Comparison of ENCODE assay signal across 15 cellular contexts in genomic region chr10:33441561-33441960, GRCh38.
DNase-seq lines count a peak whose midpoint lies in the region; ATAC-seq and TF ChIP-seq lines count a peak whose summit lies in the region.
"Had no signal": no experiment of that assay in that cellular context is flagged by ENCODE, and none has a peak within 500 bp of the region (broad histone marks: within the 10 kb centered on the region; RNA-seq: fewer than 3 reads in every experiment).

No MANE protein-coding gene starts in this region.

- H3K9ac ChIP-seq in BLaER1 (no peak overlapping the region), MM.1S (ENCODE audit: low read length) (no peak overlapping the region)

- H3K4me2 ChIP-seq in BLaER1 = 0 out of 2 replicates have a peak overlapping the region, but pooled peaks have one; percentile 8
- no peak overlapping the region for H3K4me2 ChIP-seq in MM.1S (ENCODE audit: low read depth, low read length)

- no peaks in the 10 kb centered on the region for H3K9me2 ChIP-seq in MM.1S (replicated peaks; ENCODE audit: insufficient read depth, low read length)

- no peak for ATAC-seq in effector memory CD8-positive, alpha-beta T cell (replicated peaks)
- no peak for ATAC-seq in HG02678 (IDR thresholded peaks at IDR 0.05; ENCODE audit: unreplicated experiment)
- ATAC-seq: left lobe of liver, WTC11 had no signal

- H3K9me3 Mint-ChIP-seq in effector memory CD8-positive, alpha-beta T cell = no peaks in the 10 kb centered on the region

- no peaks in the 10 kb centered on the region for H3K36me3 Mint-ChIP-seq in effector memory CD8-positive, alpha-beta T cell (ENCODE audit: insufficient read depth)
- H3K36me3 Mint-ChIP-seq: WTC11 had no signal

- in situ Hi-C loops in KBM-7 (cut with MboI; ENCODE audit: low pct_unique_long_range_greater_than_20kb, low sequenced_read_pairs) = no loop called here

- H3K4me3 Mint-ChIP-seq in effector memory CD8-positive, alpha-beta T cell = no peak overlapping the region
- H3K4me3 Mint-ChIP-seq: WTC11 had no signal

- H3K4me3 ChIP-seq in BLaER1 = no peak overlapping the region
- H3K4me3 ChIP-seq in SJCRH30 = no peak overlapping the region
- no peak overlapping the region for H3K4me3 ChIP-seq in MM.1S (ENCODE audit: low read length)

- no peak overlapping the region for H3K27ac Mint-ChIP-seq in effector memory CD8-positive, alpha-beta T cell
- H3K27ac Mint-ChIP-seq: WTC11 had no signal

- peak; percentile 88 for DNase-seq in KBM-7
- peak; percentile 26 to 50 for DNase-seq in SJCRH30
- DNase-seq in fibroblast of gingiva (ENCODE audit: low read depth) = peak; percentile 61
- no peak for DNase-seq in activated CD8-positive, alpha-beta memory T cell treated with anti-CD3 and anti-CD28 coated beads, Interleukin-2, amount 50 U/mL, for 4 hours
- no peak for DNase-seq in effector memory CD8-positive, alpha-beta T cell
- no peak for DNase-seq in MM.1S
- DNase-seq: effector memory CD4-positive, alpha-beta T cell; NCI-H1105 treated with DMSO at 0.1 percent for 48 hours; NCI-H69; stimulated activated CD4-positive, alpha-beta T cell treated with anti-CD3 and anti-CD28 coated beads, Interleukin-4, amount 100 ng/mL, for 1 hour; substantia nigra had no signal

- H3F3A ChIP-seq in MM.1S (ENCODE audit: insufficient read depth, low read length) = no peaks in the 10 kb centered on the region

- no peaks in the 10 kb centered on the region for H3K36me3 ChIP-seq in BLaER1
- no peaks in the 10 kb centered on the region for H3K36me3 ChIP-seq in SJCRH30
- H3K36me3 ChIP-seq in MM.1S (replicated peaks; ENCODE audit: insufficient read depth, low read length) = no peaks in the 10 kb centered on the region

- H4K20me1 ChIP-seq in BLaER1 (no peaks in the 10 kb centered on the region), MM.1S (ENCODE audit: insufficient read depth, low read length) (no peaks in the 10 kb centered on the region)

- no peak overlapping the region for H2AFZ ChIP-seq in MM.1S (ENCODE audit: low read length)

- TF ChIP-seq CTCF in MM.1S (IDR thresholded peaks at IDR 0.05; ENCODE audit: low read length) = no peak

- H3K27ac ChIP-seq in BLaER1 (no peak overlapping the region), SJCRH30 (no peak overlapping the region), MM.1S (ENCODE audit: low read length) (no peak overlapping the region)

- H3K9me3 ChIP-seq in BLaER1 = no peaks in the 10 kb centered on the region
- H3K9me3 ChIP-seq in SJCRH30 (replicated peaks) = no peaks in the 10 kb centered on the region
- H3K9me3 ChIP-seq in MM.1S (replicated peaks; ENCODE audit: insufficient read depth, low read length) = no peaks in the 10 kb centered on the region

- H3K27me3 Mint-ChIP-seq in effector memory CD8-positive, alpha-beta T cell = peaks cover 18 to 19% of the 10 kb centered on the region in 2 donors

- no peaks in the 10 kb centered on the region for H3K4me1 Mint-ChIP-seq in effector memory CD8-positive, alpha-beta T cell (ENCODE audit: low read depth in 2 of 2)
- H3K4me1 Mint-ChIP-seq: WTC11 had no signal

- H3K27me3 ChIP-seq in BLaER1 = no peaks in the 10 kb centered on the region
- no peaks in the 10 kb centered on the region for H3K27me3 ChIP-seq in SJCRH30
- H3K27me3 ChIP-seq in MM.1S (replicated peaks; ENCODE audit: insufficient read depth, low read length) = no peaks in the 10 kb centered on the region

- H3K4me1 ChIP-seq in BLaER1 = peaks cover 6% of the 10 kb centered on the region; the same call in 1 of the 2 replicates
- H3K4me1 ChIP-seq in SJCRH30 = no peaks in the 10 kb centered on the region
- H3K4me1 ChIP-seq in MM.1S (ENCODE audit: low read length) = no peaks in the 10 kb centered on the region

- H3K79me2 ChIP-seq in MM.1S (ENCODE audit: low read length) = no peaks in the 10 kb centered on the region

Comparison
In these comparisons a context has a peak if more than half of its experiments do, and no peak if none do; other contexts are left out.
1. DNase-seq: peak in KBM-7 (single experiment), SJCRH30 (2 of 2) and fibroblast of gingiva (single experiment); none in activated CD8-positive, alpha-beta memory T cell treated with anti-CD3 and anti-CD28 coated beads, Interleukin-2, amount 50 U/mL, for 4 hours (single experiment), effector memory CD8-positive, alpha-beta T cell (0 of 3) and MM.1S (single experiment).